In genomic region chr1:111593403-111594127, GRCh38 we compare ENCODE assay signal across 8 cellular contexts. TPM values are rescaled to one million over a fixed set of nuclear protein-coding genes. Genes with fewer than 3 reads are reported as not detected.
DNase-seq lines count a peak whose midpoint lies in the region; ATAC-seq, FAIRE-seq and TF ChIP-seq lines count a peak whose summit lies in the region.

No MANE protein-coding gene starts in this region.

- H3K9me3 Mint-ChIP-seq in mesothelial cell of epicardium: no peaks in the 10 kb centered on the region

- CTCF ChIA-PET in A549 (lab: Yijun Ruan, JAX): interaction anchor here (1.2 to 1.4 kb wide), 3 partner anchors 9 to 85 kb away, joined by 3 to 5 read pairs (median 4); no protein-coding TSS in a partner anchor

- H3K9me3 ChIP-seq in A549 (no peaks in the 10 kb centered on the region), HUES48 (ENCODE audit: control insufficient read depth, insufficient read depth, low read length) (no peaks in the 10 kb centered on the region), ascending aorta (no peaks in the 10 kb centered on the region)

- no peak for TF ChIP-seq EP300 in A549 (IDR thresholded peaks at IDR 0.05)

- H3K4me3 ChIP-seq in A549 (no peak overlapping the region), HUES48 (ENCODE audit: low read depth, low read length) (no peak overlapping the region), ascending aorta (peak overlapping the region; percentile 27 to 39)

- WGBS in A549 (ENCODE audit: missing lambda C conversion rate): 80% methylated on average over 3 of the region's 3 CpGs

- H3K36me3 ChIP-seq in HUES48 (ENCODE audit: control insufficient read depth, insufficient read depth, low read length): no peaks in the 10 kb centered on the region
- H3K36me3 ChIP-seq in ascending aorta: no peaks in the 10 kb centered on the region

- H3K9ac ChIP-seq in HUES48 (ENCODE audit: low read depth, low read length): no peak overlapping the region

- H3K4me2 ChIP-seq in A549: peak overlapping the region; percentile 56

- no peaks in the 10 kb centered on the region for H3K27me3 ChIP-seq in HUES48 (ENCODE audit: control insufficient read depth, insufficient read depth, low read length)
- no peaks in the 10 kb centered on the region for H3K27me3 ChIP-seq in ascending aorta

- no peaks in the 10 kb centered on the region for H3K36me3 Mint-ChIP-seq in mesothelial cell of epicardium

- no peak overlapping the region for H3K4me3 Mint-ChIP-seq in mesothelial cell of epicardium

- H3K27ac ChIP-seq in A549 (peak overlapping the region in 1 of 2 experiments; percentile 43; a peak in 1 of 6 replicates), HUES48 (ENCODE audit: low read depth, low read length) (peak overlapping the region; percentile 47), ascending aorta (peak overlapping the region; percentile 74 to 75)

- TF ChIP-seq CTCF in A549 (IDR thresholded peaks at IDR 0.05) (no peak), ascending aorta (IDR thresholded peaks at IDR 0.05) (no peak), mesothelial cell of epicardium (IDR thresholded peaks at IDR 0.05; ENCODE audit: unreplicated experiment) (no peak)

- DNase-seq in A549 (ENCODE audit: low read depth in 1 of 2, low spot score in 1 of 2) (no peak), ascending aorta (ENCODE audit: low spot score in 2 of 2) (no peak), mesothelial cell of epicardium (ENCODE audit: low spot score in 2 of 2, unreplicated experiment in 2 of 2) (no peak), SW 1271 (lab: John Stamatoyannopoulos, UW) (no peak)
- DNase-seq in stimulated activated CD4-positive, alpha-beta T cell treated with anti-CD3 and anti-CD28 coated beads, Interleukin-12 subunit alpha, Interleukin-12 subunit beta, amount 100 ng/mL, for 4 hours: no peak

- no peak for FAIRE-seq in A549 (lab: Jason Lieb, UNC)

- TF ChIP-seq POLR2A in A549 (IDR thresholded peaks at IDR 0.05; ENCODE audit: low read length): no peak

- H3K27ac Mint-ChIP-seq in mesothelial cell of epicardium: peak overlapping the region; percentile 22

- TF ChIP-seq RAD21 in A549 (conservative IDR thresholded peaks at IDR 0.05 in 1 of 2, IDR thresholded peaks at IDR 0.05 in 1 of 2): no peak

- peaks cover 20% of the 10 kb centered on the region for H3K4me1 Mint-ChIP-seq in mesothelial cell of epicardium

- H3K27me3 Mint-ChIP-seq in mesothelial cell of epicardium (ENCODE audit: low read depth): no peaks in the 10 kb centered on the region

- ATAC-seq in A549: no peak
- no peak for ATAC-seq in GM19395 (IDR thresholded peaks at IDR 0.05; ENCODE audit: unreplicated experiment)
- no peak for ATAC-seq in GM18858 (IDR thresholded peaks at IDR 0.05; ENCODE audit: unreplicated experiment)

- POLR2A ChIA-PET in A549 (lab: Yijun Ruan, JAX): no interaction called here

- H3K4me1 ChIP-seq in A549 (peaks cover 14% of the 10 kb centered on the region; the same call in 2 of the 3 replicates), HUES48 (ENCODE audit: control insufficient read depth, insufficient read depth, low read length) (peaks cover 12% of the 10 kb centered on the region), ascending aorta (peaks cover 5 to 21% of the 10 kb centered on the region in 2 donors)

- intact Hi-C loops in ascending aorta (cut with DNase I): loop anchor here (2.0 to 5.0 kb wide), 2 partner anchors 85 to 144 kb away; partner anchors contain the start of gene INKA2

TF ChIP-seq in A549, 52 proteins besides CTCF, POLR2A, EP300 and RAD21:
- TF ChIP-seq E2F6 (IDR thresholded peaks at IDR 0.05; ENCODE audit: borderline replicate concordance, low read depth) (no peak), FOSL2 (IDR thresholded peaks at IDR 0.05) (no peak), FOSL2 (CRISPR knock-in tag; IDR thresholded peaks at IDR 0.05) (no peak), HMGXB4 (CRISPR knock-in tag; IDR thresholded peaks at IDR 0.05; ENCODE audit: borderline replicate concordance) (no peak), BCL3 (IDR thresholded peaks at IDR 0.05) (no peak), ZSCAN20 (CRISPR knock-in tag; IDR thresholded peaks at IDR 0.05) (no peak), CHD4 (IDR thresholded peaks at IDR 0.05; ENCODE audit: borderline replicate concordance) (no peak), HOXA7 (CRISPR knock-in tag; IDR thresholded peaks at IDR 0.05) (no peak), EHMT2 (IDR thresholded peaks at IDR 0.05; ENCODE audit: low read depth) (no peak), SMC3 (IDR thresholded peaks at IDR 0.05) (no peak), NR3C1 (IDR thresholded peaks at IDR 0.05) (no peak), HEYL (CRISPR knock-in tag; IDR thresholded peaks at IDR 0.05) (no peak), JUN (IDR thresholded peaks at IDR 0.05) (no peak), CBX2 (IDR thresholded peaks at IDR 0.05; ENCODE audit: borderline replicate concordance, low read depth) (no peak), MYC (IDR thresholded peaks at IDR 0.05; ENCODE audit: borderline replicate concordance, low read length) (no peak), RCOR1 (IDR thresholded peaks at IDR 0.05; ENCODE audit: low read depth, low read length) (no peak), HOXB5 (CRISPR knock-in tag; IDR thresholded peaks at IDR 0.05) (no peak), CBX8 (IDR thresholded peaks at IDR 0.05) (no peak), TP53 (CRISPR knock-in tag; IDR thresholded peaks at IDR 0.05) (no peak), FOXS1 (CRISPR knock-in tag; IDR thresholded peaks at IDR 0.05) (no peak)

RNA-seq across cellular contexts. Expression of gene RAP1A, which starts 26.0 kb away (rescaled TPM):
- 32.8 and 39.8 TPM in 2 replicates for polyA plus RNA-seq in A549 (2011; rRNA removed)
- polyA plus RNA-seq in A549 (2012; cell fraction: cytosol; rRNA removed): 10.3 and 11.4 TPM in 2 replicates
- polyA plus RNA-seq in A549 (2012; cell fraction: nucleus; rRNA removed): 1.1 and 2.2 TPM in 2 replicates
- 33.4 to 37.3 TPM (median 37.1 TPM) in 3 replicates for polyA plus RNA-seq in A549 (2017; fragmentation: RNase III; extraction: RNeasy Plus Mini Kit Qiagen cat#74134 plus additional on column Dnase treatment)
- 6.3 and 6.7 TPM in 2 replicates for polyA minus RNA-seq in A549 (2011; rRNA and poly(A)+ RNA removed)
- 44.1 TPM for total RNA-seq in ascending aorta
- 28.3 to 29.2 TPM (median 28.5 TPM) in 3 replicates for total RNA-seq in mesothelial cell of epicardium

Comparison
In these comparisons a context has a peak if more than half of its experiments do, and no peak if none do; other contexts are left out.
1. H3K4me3 ChIP-seq: peak in ascending aorta (2 of 2); none in A549 (single experiment) and HUES48 (single experiment).